Comparison of ENCODE assay signal across 2 cellular contexts in the genomic region with DNA sequence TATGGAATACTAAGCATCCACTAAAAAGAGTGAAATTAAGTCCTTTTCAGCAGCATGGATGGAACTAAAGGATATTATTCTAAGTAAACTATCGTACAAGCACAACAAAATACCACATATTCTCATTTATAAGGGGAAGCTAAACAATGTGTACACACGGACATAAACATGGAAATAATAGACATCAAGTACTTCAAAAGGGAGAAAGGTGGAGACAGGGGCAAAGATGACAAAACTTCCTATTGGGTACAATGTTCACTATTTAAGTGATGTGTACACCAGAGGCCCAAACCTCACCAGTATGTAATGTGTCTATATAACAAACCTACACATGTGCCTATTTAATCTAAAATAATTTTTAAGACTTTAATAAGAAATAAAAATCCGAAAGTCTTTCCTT.
TF ChIP-seq lines count a peak whose summit lies in the region.

No MANE protein-coding gene starts in this region.

TF ChIP-seq in HepG2, 621 proteins besides CTCF, POLR2A, EP300 and RAD21 (continues in another document):
- TF ChIP-seq, protein P1, sequence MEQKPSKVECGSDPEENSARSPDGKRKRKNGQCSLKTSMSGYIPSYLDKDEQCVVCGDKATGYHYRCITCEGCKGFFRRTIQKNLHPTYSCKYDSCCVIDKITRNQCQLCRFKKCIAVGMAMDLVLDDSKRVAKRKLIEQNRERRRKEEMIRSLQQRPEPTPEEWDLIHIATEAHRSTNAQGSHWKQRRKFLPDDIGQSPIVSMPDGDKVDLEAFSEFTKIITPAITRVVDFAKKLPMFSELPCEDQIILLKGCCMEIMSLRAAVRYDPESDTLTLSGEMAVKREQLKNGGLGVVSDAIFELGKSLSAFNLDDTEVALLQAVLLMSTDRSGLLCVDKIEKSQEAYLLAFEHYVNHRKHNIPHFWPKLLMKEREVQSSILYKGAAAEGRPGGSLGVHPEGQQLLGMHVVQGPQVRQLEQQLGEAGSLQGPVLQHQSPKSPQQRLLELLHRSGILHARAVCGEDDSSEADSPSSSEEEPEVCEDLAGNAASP (CRISPR knock-in tag; IDR thresholded peaks at IDR 0.05; ENCODE audit: borderline replicate concordance) = no peak
- TF ChIP-seq AKAP8 (CRISPR knock-in tag; IDR thresholded peaks at IDR 0.05) (no peak), SAP130 (CRISPR knock-in tag; IDR thresholded peaks at IDR 0.05; ENCODE audit: low read depth) (0 out of 2 replicates have a peak, but pooled peaks have one; percentile 18), ZNF282 (IDR thresholded peaks at IDR 0.05; ENCODE audit: partially characterized antibody) (no peak), SOX5 (CRISPR knock-in tag; IDR thresholded peaks at IDR 0.05; ENCODE audit: borderline replicate concordance) (peak; percentile 73; the same call in 1 of the 2 replicates), HNF4A (CRISPR knock-in tag; IDR thresholded peaks at IDR 0.05) (peak; percentile 31; the same call in 1 of the 2 replicates), RARA (CRISPR knock-in tag; IDR thresholded peaks at IDR 0.05) (0 out of 2 replicates have a peak, but pooled peaks have one; percentile 32), MED1 (CRISPR knock-in tag; IDR thresholded peaks at IDR 0.05) (peak; percentile 48; the same call in 1 of the 2 replicates), FOXA3 (CRISPR knock-in tag; IDR thresholded peaks at IDR 0.05) (peak; percentile 50), TCF7 (IDR thresholded peaks at IDR 0.05; ENCODE audit: low read depth) (peak; percentile 26; the same call in 1 of the 2 replicates), SOX6 (IDR thresholded peaks at IDR 0.05) (no peak), SOX6 (CRISPR knock-in tag; IDR thresholded peaks at IDR 0.05) (peak; percentile 14; the same call in 1 of the 2 replicates), ZNF598 (CRISPR knock-in tag; IDR thresholded peaks at IDR 0.05; ENCODE audit: borderline replicate concordance) (no peak), ZSCAN9 (CRISPR knock-in tag; IDR thresholded peaks at IDR 0.05; ENCODE audit: borderline replicate concordance) (no peak), ZNF564 (CRISPR knock-in tag; IDR thresholded peaks at IDR 0.05) (no peak)
- TF ChIP-seq, protein P2, sequence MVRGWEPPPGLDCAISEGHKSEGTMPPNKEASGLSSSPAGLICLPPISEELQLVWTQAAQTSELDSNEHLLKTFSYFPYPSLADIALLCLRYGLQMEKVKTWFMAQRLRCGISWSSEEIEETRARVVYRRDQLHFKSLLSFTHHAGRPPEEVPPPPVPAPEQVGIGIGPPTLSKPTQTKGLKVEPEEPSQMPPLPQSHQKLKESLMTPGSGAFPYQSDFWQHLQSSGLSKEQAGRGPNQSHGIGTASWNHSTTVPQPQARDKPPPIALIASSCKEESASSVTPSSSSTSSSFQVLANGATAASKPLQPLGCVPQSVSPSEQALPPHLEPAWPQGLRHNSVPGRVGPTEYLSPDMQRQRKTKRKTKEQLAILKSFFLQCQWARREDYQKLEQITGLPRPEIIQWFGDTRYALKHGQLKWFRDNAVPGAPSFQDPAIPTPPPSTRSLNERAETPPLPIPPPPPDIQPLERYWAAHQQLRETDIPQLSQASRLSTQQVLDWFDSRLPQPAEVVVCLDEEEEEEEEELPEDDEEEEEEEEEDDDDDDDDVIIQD (CRISPR knock-in tag; IDR thresholded peaks at IDR 0.05; ENCODE audit: low read depth) = peak; percentile 74
- TF ChIP-seq, protein P3, sequence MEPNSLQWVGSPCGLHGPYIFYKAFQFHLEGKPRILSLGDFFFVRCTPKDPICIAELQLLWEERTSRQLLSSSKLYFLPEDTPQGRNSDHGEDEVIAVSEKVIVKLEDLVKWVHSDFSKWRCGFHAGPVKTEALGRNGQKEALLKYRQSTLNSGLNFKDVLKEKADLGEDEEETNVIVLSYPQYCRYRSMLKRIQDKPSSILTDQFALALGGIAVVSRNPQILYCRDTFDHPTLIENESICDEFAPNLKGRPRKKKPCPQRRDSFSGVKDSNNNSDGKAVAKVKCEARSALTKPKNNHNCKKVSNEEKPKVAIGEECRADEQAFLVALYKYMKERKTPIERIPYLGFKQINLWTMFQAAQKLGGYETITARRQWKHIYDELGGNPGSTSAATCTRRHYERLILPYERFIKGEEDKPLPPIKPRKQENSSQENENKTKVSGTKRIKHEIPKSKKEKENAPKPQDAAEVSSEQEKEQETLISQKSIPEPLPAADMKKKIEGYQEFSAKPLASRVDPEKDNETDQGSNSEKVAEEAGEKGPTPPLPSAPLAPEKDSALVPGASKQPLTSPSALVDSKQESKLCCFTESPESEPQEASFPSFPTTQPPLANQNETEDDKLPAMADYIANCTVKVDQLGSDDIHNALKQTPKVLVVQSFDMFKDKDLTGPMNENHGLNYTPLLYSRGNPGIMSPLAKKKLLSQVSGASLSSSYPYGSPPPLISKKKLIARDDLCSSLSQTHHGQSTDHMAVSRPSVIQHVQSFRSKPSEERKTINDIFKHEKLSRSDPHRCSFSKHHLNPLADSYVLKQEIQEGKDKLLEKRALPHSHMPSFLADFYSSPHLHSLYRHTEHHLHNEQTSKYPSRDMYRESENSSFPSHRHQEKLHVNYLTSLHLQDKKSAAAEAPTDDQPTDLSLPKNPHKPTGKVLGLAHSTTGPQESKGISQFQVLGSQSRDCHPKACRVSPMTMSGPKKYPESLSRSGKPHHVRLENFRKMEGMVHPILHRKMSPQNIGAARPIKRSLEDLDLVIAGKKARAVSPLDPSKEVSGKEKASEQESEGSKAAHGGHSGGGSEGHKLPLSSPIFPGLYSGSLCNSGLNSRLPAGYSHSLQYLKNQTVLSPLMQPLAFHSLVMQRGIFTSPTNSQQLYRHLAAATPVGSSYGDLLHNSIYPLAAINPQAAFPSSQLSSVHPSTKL (CRISPR knock-in tag; IDR thresholded peaks at IDR 0.05) = peak; percentile 54
- TF ChIP-seq, protein P4, sequence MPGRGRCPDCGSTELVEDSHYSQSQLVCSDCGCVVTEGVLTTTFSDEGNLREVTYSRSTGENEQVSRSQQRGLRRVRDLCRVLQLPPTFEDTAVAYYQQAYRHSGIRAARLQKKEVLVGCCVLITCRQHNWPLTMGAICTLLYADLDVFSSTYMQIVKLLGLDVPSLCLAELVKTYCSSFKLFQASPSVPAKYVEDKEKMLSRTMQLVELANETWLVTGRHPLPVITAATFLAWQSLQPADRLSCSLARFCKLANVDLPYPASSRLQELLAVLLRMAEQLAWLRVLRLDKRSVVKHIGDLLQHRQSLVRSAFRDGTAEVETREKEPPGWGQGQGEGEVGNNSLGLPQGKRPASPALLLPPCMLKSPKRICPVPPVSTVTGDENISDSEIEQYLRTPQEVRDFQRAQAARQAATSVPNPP (CRISPR knock-in tag; IDR thresholded peaks at IDR 0.05) = no peak

TF ChIP-seq in A549, 52 proteins besides CTCF, POLR2A, EP300 and RAD21:
- 0 out of 2 replicates have a peak, but pooled peaks have one; percentile 16 for TF ChIP-seq JUNB (IDR thresholded peaks at IDR 0.05)
- TF ChIP-seq CHD4 (IDR thresholded peaks at IDR 0.05; ENCODE audit: borderline replicate concordance) = no peak
- no peak for TF ChIP-seq TFCP2L1 (CRISPR knock-in tag; IDR thresholded peaks at IDR 0.05)
- TF ChIP-seq FOSL2 (IDR thresholded peaks at IDR 0.05) = no peak
- TF ChIP-seq FOSL2 (CRISPR knock-in tag; IDR thresholded peaks at IDR 0.05) = no peak
- no peak for TF ChIP-seq ZSCAN20 (CRISPR knock-in tag; IDR thresholded peaks at IDR 0.05)
TF ChIP-seq in A549: peak in this region for 1.
